Comparison of ENCODE assay signal across 1 cellular context in genomic region chr9:131503626-131504465, GRCh38.
TF ChIP-seq lines count a peak whose summit lies in the region.

No MANE protein-coding gene starts in this region.

TF ChIP-seq in SK-N-SH treated with all-trans-retinoic acid at 6 μM for 48 hours, 23 proteins besides CTCF, POLR2A, EP300 and RAD21 (continued from another document):
- no peak for TF ChIP-seq ARNTL (CRISPR knock-in tag; IDR thresholded peaks at IDR 0.05; ENCODE audit: borderline replicate concordance, low read depth)
- no peak for TF ChIP-seq PPARA (CRISPR knock-in tag; IDR thresholded peaks at IDR 0.05; ENCODE audit: borderline replicate concordance)
- TF ChIP-seq GLIS3 (CRISPR knock-in tag; IDR thresholded peaks at IDR 0.05) = no peak
- no peak for TF ChIP-seq CREB5 (CRISPR knock-in tag; IDR thresholded peaks at IDR 0.05; ENCODE audit: low read depth)
- TF ChIP-seq ZNF565 (CRISPR knock-in tag; conservative IDR thresholded peaks at IDR 0.05; ENCODE audit: low read depth) = no peak
- TF ChIP-seq OSR1 (CRISPR knock-in tag; IDR thresholded peaks at IDR 0.05) = no peak
- TF ChIP-seq ESRRG (CRISPR knock-in tag; IDR thresholded peaks at IDR 0.05) = no peak
